In genomic region chr14:103308717-103309616, GRCh38 we compare ENCODE assay signal across 22 cellular contexts.
"Had no signal": no experiment of that assay in that cellular context is flagged by ENCODE, and none has a peak within 500 bp of the region (broad histone marks: within the 10 kb centered on the region; RNA-seq: fewer than 3 reads in every experiment).

No MANE protein-coding gene starts in this region.

- H3K9me3 ChIP-seq: esophagus squamous epithelium, mucosa of descending colon, pancreas, psoas muscle, right lobe of liver, testis, tibial nerve, upper lobe of right lung, vagina had no signal

- H3K27me3 ChIP-seq: pancreas, right lobe of liver, testis, tibial nerve, upper lobe of right lung, vagina had no signal

- H3K27ac ChIP-seq: esophagus squamous epithelium, pancreas, psoas muscle, right lobe of liver, testis, tibial nerve, upper lobe of right lung, vagina had no signal

- ATAC-seq: left colon; mucosa of descending colon; natural killer cell; pancreas; psoas muscle; right lobe of liver; stimulated activated naive B cell treated with anti-CD40 and anti-IgM and Interleukin-4, amounts not matched to agents 10 μg/mL and 1 μg/mL and 100 μg/mL, for 72 hours; stimulated activated naive CD8-positive, alpha-beta T cell treated with anti-CD3 and anti-CD28 coated beads, Interleukin-15, amount 100 ng/mL, for 72 hours; upper lobe of right lung had no signal

- H3K27ac Mint-ChIP-seq: natural killer cell; stimulated activated naive B cell treated with anti-CD40 and anti-IgM and Interleukin-4, amounts not matched to agents 10 μg/mL and 1 μg/mL and 100 μg/mL, for 72 hours had no signal

- H3K4me3 ChIP-seq: esophagus squamous epithelium, mucosa of descending colon, pancreas, psoas muscle, right lobe of liver, testis, tibial nerve, upper lobe of right lung, vagina had no signal

- H3K4me1 ChIP-seq: esophagus squamous epithelium, pancreas, psoas muscle, testis, tibial nerve, upper lobe of right lung, vagina had no signal

- H3K4me3 Mint-ChIP-seq: natural killer cell; neural crest cell; stimulated activated naive B cell treated with anti-CD40 and anti-IgM and Interleukin-4, amounts not matched to agents 10 μg/mL and 1 μg/mL and 100 μg/mL, for 72 hours; stimulated activated naive CD8-positive, alpha-beta T cell treated with anti-CD3 and anti-CD28 coated beads, Interleukin-15, amount 100 ng/mL, for 72 hours had no signal

- H3K36me3 Mint-ChIP-seq: natural killer cell had no signal

- H3K36me3 ChIP-seq: esophagus squamous epithelium, pancreas, right lobe of liver, tibial nerve, upper lobe of right lung, vagina had no signal

- H3K4me1 Mint-ChIP-seq: natural killer cell; stimulated activated naive B cell treated with anti-CD40 and anti-IgM and Interleukin-4, amounts not matched to agents 10 μg/mL and 1 μg/mL and 100 μg/mL, for 72 hours; stimulated activated naive CD8-positive, alpha-beta T cell treated with anti-CD3 and anti-CD28 coated beads, Interleukin-15, amount 100 ng/mL, for 72 hours had no signal

- H3K9me3 Mint-ChIP-seq: natural killer cell; neural crest cell; stimulated activated naive B cell treated with anti-CD40 and anti-IgM and Interleukin-4, amounts not matched to agents 10 μg/mL and 1 μg/mL and 100 μg/mL, for 72 hours; stimulated activated naive CD8-positive, alpha-beta T cell treated with anti-CD3 and anti-CD28 coated beads, Interleukin-15, amount 100 ng/mL, for 72 hours had no signal

- DNase-seq: dermis blood vessel endothelial cell; esophagus squamous epithelium; foreskin fibroblast; kidney; left colon; mucosa of descending colon; natural killer cell; nucleus accumbens; psoas muscle; retina; stimulated activated CD4-positive, alpha-beta T cell treated with anti-CD3 and anti-CD28 coated beads, Interleukin-15, amount 100 ng/mL, for 24 hours; stimulated activated CD4-positive, alpha-beta T cell treated with anti-CD3 and anti-CD28 coated beads, Interleukin-1b, Interleukin-23, amount 100 ng/mL, for 48 hours; stimulated activated CD4-positive, alpha-beta T cell treated with anti-CD3 and anti-CD28 coated beads, Interleukin-4, amount 100 ng/mL, for 4 hours; stimulated activated naive B cell treated with anti-CD40 and anti-IgM and Interleukin-4, amounts not matched to agents 10 μg/mL and 1 μg/mL and 100 μg/mL, for 72 hours; stimulated activated naive CD8-positive, alpha-beta T cell treated with anti-CD3 and anti-CD28 coated beads, Interleukin-15, amount 100 ng/mL, for 72 hours; testis had no signal
